ENCODE assay signal across 9 cellular contexts in genomic region chr1:43994794-43995790, GRCh38. TPM values are rescaled to one million over a fixed set of nuclear protein-coding genes. Genes with fewer than 3 reads are reported as not detected.
A peak's percentile ranks its signal among the peaks of the same experiment; 100 is the strongest.
DNase-seq lines count a peak whose midpoint lies in the region; ATAC-seq and TF ChIP-seq lines count a peak whose summit lies in the region.
"Had no signal": no experiment of that assay in that cellular context is flagged by ENCODE, and none has a peak within 500 bp of the region (broad histone marks: within the 10 kb centered on the region; RNA-seq: fewer than 3 reads in every experiment).

No MANE protein-coding gene starts in this region.

- TF ChIP-seq CTCF in GM10248 (IDR thresholded peaks at IDR 0.05; ENCODE audit: control extremely low read depth, extremely low read depth, low read depth, missing control alignments) (peak; percentile 27), colonic mucosa (IDR thresholded peaks at IDR 0.05) (peak; percentile 32), stomach (IDR thresholded peaks at IDR 0.05) (no peak)

- DNase-seq in 8988T, result peak; percentile 71
- DNase-seq in GM10248 (ENCODE audit: extremely low spot score), result peak; percentile 55
- peak; percentile 40 for DNase-seq in NCI-H82 treated with DMSO at 0.1 percent for 48 hours (lab: John Stamatoyannopoulos, UW; ENCODE audit: unreplicated experiment)
- peak; percentile 43 for DNase-seq in colonic mucosa
- no peak for DNase-seq in NCI-H2196 treated with DMSO at 0.1 percent for 48 hours (lab: John Stamatoyannopoulos, UW; ENCODE audit: unreplicated experiment)
- no peak for DNase-seq in effector CD8-positive, alpha-beta T cell (lab: John Stamatoyannopoulos, UW)
- DNase-seq in stomach, result no peak
- DNase-seq: Right ventricle myocardium superior had no signal

- TF ChIP-seq POLR2A in stomach (IDR thresholded peaks at IDR 0.05), result no peak

- H3K27me3 ChIP-seq in colonic mucosa, result no peaks in the 10 kb centered on the region
- H3K27me3 ChIP-seq in stomach, result no peaks in the 10 kb centered on the region

- H3K9ac ChIP-seq in colonic mucosa (ENCODE audit: low read depth in 2 of 2, low read length in 2 of 2), result no peak overlapping the region

- H3K9me3 ChIP-seq in colonic mucosa (no peaks in the 10 kb centered on the region), stomach (no peaks in the 10 kb centered on the region)

- POLR2A ChIA-PET in GM10248 (lab: Yijun Ruan, JAX), result no interaction called here

- no peak for TF ChIP-seq EP300 in stomach (IDR thresholded peaks at IDR 0.05)

- ATAC-seq in GM21723 (IDR thresholded peaks at IDR 0.05; ENCODE audit: unreplicated experiment), result no peak

- H3K4me3 ChIP-seq in colonic mucosa (no peak overlapping the region), stomach (no peak overlapping the region)

- intact Hi-C loops in colonic mucosa (cut with DNase I) (no loop called here), stomach (cut with DNase I; ENCODE audit: low total_unique reads) (no loop called here)

- no peaks in the 10 kb centered on the region for H3K4me1 ChIP-seq in colonic mucosa
- H3K4me1 ChIP-seq in stomach, result peaks cover 15 to 54% (median 32%) of the 10 kb centered on the region in 4 donors

- WGBS in stomach, 5 donors, result 70 to 80% (median 77%) methylated on average over 10 to 15 of the region's 15 CpGs

- H3K36me3 ChIP-seq in colonic mucosa, result no peaks in the 10 kb centered on the region
- H3K36me3 ChIP-seq in stomach, result peaks cover 0 to 6% (median under 1%) of the 10 kb centered on the region in 4 donors

- no peak overlapping the region for H3K27ac ChIP-seq in colonic mucosa
- H3K27ac ChIP-seq in stomach, result no peak overlapping the region

- CTCF ChIA-PET in GM10248 (lab: Yijun Ruan, JAX), result interaction anchor here (0.7 to 6.4 kb wide), 6 partner anchors 8 to 54 kb away, joined by 3 to 59 read pairs (median 6); no protein-coding TSS in a partner anchor

RNA-seq across cellular contexts. Expression of gene CCDC24, which starts 3.7 kb away (rescaled TPM):
- total RNA-seq in colonic mucosa (10 to 100 TPM; 20.3 to 24.6 TPM), stomach (10 to 100 TPM in 2 of 5 donors, 1 to 10 TPM in 3; 1.2 to 32.4 (median 6.7) TPM)
- polyA plus RNA-seq in stomach, result 10 to 100 TPM in 2 of 3 donors, 1 to 10 TPM in 1; 5.3 to 16.7 (median 14.6) TPM

RNA-seq across cellular contexts. Expression of gene B4GALT2, which starts 16.1 kb away (rescaled TPM):
- 10 to 100 TPM; 26.6 to 38.5 TPM for total RNA-seq in colonic mucosa
- 10 to 100 TPM; 15.2 to 30.9 (median 23.8) TPM for total RNA-seq in stomach
- polyA plus RNA-seq in stomach, result 10 to 100 TPM; 19.9 to 37.4 (median 21.3) TPM

RNA-seq across cellular contexts. Expression of gene ATP6V0B, which starts 20.3 kb away (rescaled TPM):
- total RNA-seq in colonic mucosa (100 to 1,000 TPM; 183 to 270 TPM), stomach (100 to 1,000 TPM in 1 of 5 donors, 10 to 100 TPM in 4; 32.1 to 142 (median 85.2) TPM)
- polyA plus RNA-seq in stomach, result 100 to 1,000 TPM in 2 of 3 donors, 10 to 100 TPM in 1; 94.7 to 188 (median 162) TPM

RNA-seq across cellular contexts. Expression of gene DPH2, which starts 25.3 kb away (rescaled TPM):
- total RNA-seq in colonic mucosa, result 10 to 100 TPM; 11.5 to 43.1 TPM
- 10 to 100 TPM in 4 of 5 donors, 1 to 10 TPM in 1; 6.4 to 93.2 (median 26.8) TPM for total RNA-seq in stomach
- polyA plus RNA-seq in stomach, result 10 to 100 TPM; 10.2 to 13.7 (median 11.6) TPM

RNA-seq across cellular contexts. Expression of gene SLC6A9, which starts 36.2 kb away (rescaled TPM):
- total RNA-seq in colonic mucosa (10 to 100 TPM; 21.7 to 26.1 TPM), stomach (10 to 100 TPM in 1 of 5 donors, 1 to 10 TPM in 3, not detected in 1; 1.3 to 40.8 (median 1.9) TPM)
- polyA plus RNA-seq in stomach, result 1 to 10 TPM; 1.1 to 5.7 (median 4.3) TPM

Comparison
In these comparisons a context has a peak if more than half of its experiments do, and no peak if none do; other contexts are left out.
1. DNase-seq: peak in 8988T (single experiment), GM10248 (single experiment), NCI-H82 treated with DMSO at 0.1 percent for 48 hours (single experiment) and colonic mucosa (single experiment); none in NCI-H2196 treated with DMSO at 0.1 percent for 48 hours (single experiment), effector CD8-positive, alpha-beta T cell (single experiment) and stomach (single experiment).
2. CTCF ChIP-seq: peak in GM10248 (single experiment) and colonic mucosa (single experiment); none in stomach (0 of 7).